In the genomic region with DNA sequence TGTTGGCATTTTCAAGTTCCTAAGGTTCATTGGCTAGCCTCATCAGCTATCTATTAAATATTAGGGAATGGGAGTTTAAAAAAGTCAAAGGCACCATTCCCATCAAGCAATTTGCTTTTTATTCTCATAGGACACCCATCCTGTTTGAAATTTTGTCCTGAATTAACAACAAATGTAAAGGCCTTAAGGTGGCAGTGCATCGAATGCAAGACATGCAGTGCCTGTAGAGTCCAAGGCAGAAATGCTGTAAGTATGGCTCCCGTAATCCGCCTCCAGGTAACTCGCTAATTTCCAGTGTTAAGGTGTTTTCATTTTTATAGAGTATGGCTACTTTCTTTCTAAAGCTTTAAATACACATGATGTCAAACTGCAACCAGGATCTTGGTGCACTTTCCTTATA, we compare ENCODE assay signal across 15 cellular contexts.
A peak's percentile ranks its signal among the peaks of the same experiment; 100 is the strongest.
DNase-seq lines count a peak whose midpoint lies in the region; ATAC-seq and TF ChIP-seq lines count a peak whose summit lies in the region.
"Had no signal": no experiment of that assay in that cellular context is flagged by ENCODE, and none has a peak within 500 bp of the region (broad histone marks: within the 10 kb centered on the region; RNA-seq: fewer than 3 reads in every experiment).

No MANE protein-coding gene starts in this region.

- CTCF ChIA-PET in activated CD4-positive, alpha-beta T cell treated with anti-CD3 and anti-CD28 coated beads for 36 hours (lab: Charles Lee): interaction anchor here (0.6 kb wide), 1 partner anchor 14 kb away, joined by 3 read pairs; no protein-coding TSS in a partner anchor
- CTCF ChIA-PET in activated CD4-positive, alpha-beta T cell treated with anti-CD3 and anti-CD28 coated beads, Interleukin-2, amount 10 ng/mL, durations not matched to agents 7 days and 5 days (lab: Charles Lee): interaction anchor here (0.6 kb wide), 1 partner anchor 72 kb away, joined by 5 read pairs; no protein-coding TSS in a partner anchor
- CTCF ChIA-PET in HEK293 (lab: Yijun Ruan, JAX): interaction anchor here (1.0 kb wide), 1 partner anchor 16 kb away, joined by 3 read pairs; no protein-coding TSS in a partner anchor
- CTCF ChIA-PET in Caco-2 (lab: Charles Lee): no interaction called here

- POLR2A ChIA-PET in activated CD4-positive, alpha-beta T cell treated with anti-CD3 and anti-CD28 coated beads for 36 hours (lab: Charles Lee): no interaction called here
- POLR2A ChIA-PET in activated CD4-positive, alpha-beta T cell treated with anti-CD3 and anti-CD28 coated beads, Interleukin-2, amount 10 ng/mL, durations not matched to agents 7 days and 5 days (lab: Charles Lee): no interaction called here
- POLR2A ChIA-PET in HEK293 (lab: Yijun Ruan, JAX): no interaction called here
- POLR2A ChIA-PET in Caco-2 (lab: Charles Lee): no interaction called here

- no peaks in the 10 kb centered on the region for H3K27me3 Mint-ChIP-seq in activated CD4-positive, alpha-beta T cell treated with anti-CD3 and anti-CD28 coated beads for 36 hours
- no peaks in the 10 kb centered on the region for H3K27me3 Mint-ChIP-seq in activated CD4-positive, alpha-beta T cell treated with anti-CD3 and anti-CD28 coated beads, Interleukin-2, amount 10 ng/mL, durations not matched to agents 7 days and 5 days
- H3K27me3 Mint-ChIP-seq in activated naive CD8-positive, alpha-beta T cell: no peaks in the 10 kb centered on the region
- H3K27me3 Mint-ChIP-seq in natural killer cell (ENCODE audit: low read depth in 2 of 2) (no peaks in the 10 kb centered on the region), Caco-2 (ENCODE audit: insufficient read depth, unreplicated experiment) (no peaks in the 10 kb centered on the region)

- H3K4me1 Mint-ChIP-seq in activated CD4-positive, alpha-beta T cell treated with anti-CD3 and anti-CD28 coated beads for 36 hours: peaks cover 28% of the 10 kb centered on the region
- H3K4me1 Mint-ChIP-seq in activated CD4-positive, alpha-beta T cell treated with anti-CD3 and anti-CD28 coated beads, Interleukin-2, amount 10 ng/mL, durations not matched to agents 7 days and 5 days: peaks cover 24% of the 10 kb centered on the region
- H3K4me1 Mint-ChIP-seq in activated naive CD8-positive, alpha-beta T cell (ENCODE audit: low read depth): peaks cover 50% of the 10 kb centered on the region
- peaks cover 35 to 38% of the 10 kb centered on the region in 2 donors for H3K4me1 Mint-ChIP-seq in natural killer cell
- H3K4me1 Mint-ChIP-seq in Caco-2 (ENCODE audit: low read depth, unreplicated experiment): no peaks in the 10 kb centered on the region

- peaks cover 3% of the 10 kb centered on the region for H3K9me3 Mint-ChIP-seq in activated CD4-positive, alpha-beta T cell treated with anti-CD3 and anti-CD28 coated beads for 36 hours (ENCODE audit: low read depth)
- H3K9me3 Mint-ChIP-seq in activated CD4-positive, alpha-beta T cell treated with anti-CD3 and anti-CD28 coated beads, Interleukin-2, amount 10 ng/mL, durations not matched to agents 7 days and 5 days: no peaks in the 10 kb centered on the region
- H3K9me3 Mint-ChIP-seq in activated naive CD8-positive, alpha-beta T cell (ENCODE audit: low read depth): no peaks in the 10 kb centered on the region
- H3K9me3 Mint-ChIP-seq in natural killer cell (no peaks in the 10 kb centered on the region), Caco-2 (ENCODE audit: unreplicated experiment) (no peaks in the 10 kb centered on the region)

- intact Hi-C loops in activated CD4-positive, alpha-beta T cell treated with anti-CD3 and anti-CD28 coated beads for 36 hours (cut with DNase I, micrococcal nuclease): no loop called here
- intact Hi-C loops in natural killer cell (cut with micrococcal nuclease): loop anchor here (2.0 kb wide), 1 partner anchor 49 kb away; no protein-coding TSS in a partner anchor
- intact Hi-C loops in colonic mucosa (cut with DNase I): no loop called here
- intact Hi-C loops in Caco-2 (cut with micrococcal nuclease; ENCODE audit: unreplicated experiment): no loop called here

- H3K27me3 ChIP-seq in colonic mucosa (no peaks in the 10 kb centered on the region), Caco-2 (replicated peaks; ENCODE audit: control insufficient read depth, insufficient read depth, low read length) (no peaks in the 10 kb centered on the region)
- H3K27me3 ChIP-seq: BLaER1 treated with 17β-estradiol and CSF1 and Interleukin-3, amounts not matched to agents 10 nM and 100 nM; MG63 had no signal

- TF ChIP-seq CTCF in HEK293 (tag by site-specific recombination; IDR thresholded peaks at IDR 0.05) (no peak), natural killer cell (IDR thresholded peaks at IDR 0.05) (no peak), colonic mucosa (IDR thresholded peaks at IDR 0.05) (no peak), Caco-2 (IDR thresholded peaks at IDR 0.05; ENCODE audit: insufficient read depth in 1 of 2, low read depth in 1 of 2, low read length in 1 of 2, severe bottlenecking in 1 of 2, unreplicated experiment in 1 of 2) (no peak)

- H3K27ac Mint-ChIP-seq in activated CD4-positive, alpha-beta T cell treated with anti-CD3 and anti-CD28 coated beads for 36 hours: peak overlapping the region; percentile 80
- no peak overlapping the region for H3K27ac Mint-ChIP-seq in activated CD4-positive, alpha-beta T cell treated with anti-CD3 and anti-CD28 coated beads, Interleukin-2, amount 10 ng/mL, durations not matched to agents 7 days and 5 days
- H3K27ac Mint-ChIP-seq in activated naive CD8-positive, alpha-beta T cell: peak overlapping the region; percentile 96
- H3K27ac Mint-ChIP-seq in natural killer cell: peak overlapping the region; percentile 78 to 90
- no peak overlapping the region for H3K27ac Mint-ChIP-seq in Caco-2 (ENCODE audit: unreplicated experiment)

- H3K4me3 Mint-ChIP-seq in activated CD4-positive, alpha-beta T cell treated with anti-CD3 and anti-CD28 coated beads for 36 hours: no peak overlapping the region
- no peak overlapping the region for H3K4me3 Mint-ChIP-seq in activated CD4-positive, alpha-beta T cell treated with anti-CD3 and anti-CD28 coated beads, Interleukin-2, amount 10 ng/mL, durations not matched to agents 7 days and 5 days
- H3K4me3 Mint-ChIP-seq in activated naive CD8-positive, alpha-beta T cell: no peak overlapping the region
- peak overlapping the region; percentile 77 for H3K4me3 Mint-ChIP-seq in natural killer cell
- no peak overlapping the region for H3K4me3 Mint-ChIP-seq in Caco-2 (ENCODE audit: unreplicated experiment)

- no peak for DNase-seq in activated CD4-positive, alpha-beta T cell treated with anti-CD3 and anti-CD28 coated beads for 36 hours
- no peak for DNase-seq in activated CD4-positive, alpha-beta T cell treated with anti-CD3 and anti-CD28 coated beads, Interleukin-2, amount 10 ng/mL, durations not matched to agents 7 days and 5 days
- DNase-seq in natural killer cell (no peak), colonic mucosa (no peak), Caco-2 (no peak)
- DNase-seq in activated CD4-positive, CD25-positive, alpha-beta regulatory T cell (lab: John Stamatoyannopoulos, UW): no peak
- DNase-seq: COR-L47, MG63, NCI-H1105 treated with DMSO at 0.1 percent for 48 hours, NCI-H187 treated with DMSO at 0.1 percent for 48 hours, NCI-H510A, NCI-H774 had no signal

- no peak overlapping the region for H3K9ac ChIP-seq in colonic mucosa (ENCODE audit: low read depth in 2 of 2, low read length in 2 of 2)
- H3K9ac ChIP-seq: BLaER1 treated with 17β-estradiol and CSF1 and Interleukin-3, amounts not matched to agents 10 nM and 100 nM had no signal

- peaks cover 18% of the 10 kb centered on the region for H3K36me3 Mint-ChIP-seq in activated CD4-positive, alpha-beta T cell treated with anti-CD3 and anti-CD28 coated beads for 36 hours (ENCODE audit: low read depth)
- peaks cover 11% of the 10 kb centered on the region for H3K36me3 Mint-ChIP-seq in activated CD4-positive, alpha-beta T cell treated with anti-CD3 and anti-CD28 coated beads, Interleukin-2, amount 10 ng/mL, durations not matched to agents 7 days and 5 days (ENCODE audit: low read depth)
- H3K36me3 Mint-ChIP-seq in activated naive CD8-positive, alpha-beta T cell: peaks cover 4% of the 10 kb centered on the region
- H3K36me3 Mint-ChIP-seq in natural killer cell: no peaks in the 10 kb centered on the region
- no peaks in the 10 kb centered on the region for H3K36me3 Mint-ChIP-seq in Caco-2 (ENCODE audit: insufficient read depth, unreplicated experiment)

- peak overlapping the region; percentile 92 for H3K27ac ChIP-seq in HEK293 (ENCODE audit: extremely low read depth, low read depth, low read length)
- H3K27ac ChIP-seq in colonic mucosa: no peak overlapping the region
- H3K27ac ChIP-seq: BLaER1 treated with 17β-estradiol and CSF1 and Interleukin-3, amounts not matched to agents 10 nM and 100 nM had no signal

- no peaks in the 10 kb centered on the region for H3K9me3 ChIP-seq in HEK293 (ENCODE audit: control insufficient read depth, insufficient read depth, low read depth, low read length)
- H3K9me3 ChIP-seq in colonic mucosa: no peaks in the 10 kb centered on the region
- H3K9me3 ChIP-seq in Caco-2: no peaks in the 10 kb centered on the region
- H3K9me3 ChIP-seq: MG63 had no signal

- H3K36me3 ChIP-seq in HEK293 (ENCODE audit: control insufficient read depth in 2 of 2, insufficient read depth in 1 of 2, low read length in 2 of 2) (no peaks in the 10 kb centered on the region), colonic mucosa (no peaks in the 10 kb centered on the region), Caco-2 (ENCODE audit: control insufficient read depth, insufficient read depth, low read length) (no peaks in the 10 kb centered on the region)
- H3K36me3 ChIP-seq: MG63 had no signal

- ATAC-seq in activated CD4-positive, alpha-beta T cell treated with anti-CD3 and anti-CD28 coated beads for 36 hours: no peak
- ATAC-seq in natural killer cell: no peak

- H3K4me1 ChIP-seq in HEK293 (ENCODE audit: control insufficient read depth, insufficient read depth, low read length) (peaks cover 15% of the 10 kb centered on the region), colonic mucosa (peaks cover 8% of the 10 kb centered on the region), Caco-2 (no peaks in the 10 kb centered on the region)

- BruUV-seq in Caco-2 (replicated peaks; lab: Mats Ljungman, UMichigan): no TSS peak

- H3K4me3 ChIP-seq in HEK293 (ENCODE audit: low read depth, low read length): no peak overlapping the region
- no peak overlapping the region for H3K4me3 ChIP-seq in colonic mucosa
- H3K4me3 ChIP-seq in Caco-2 (ENCODE audit: low read depth, low read length): no peak overlapping the region
- H3K4me3 ChIP-seq: BLaER1 treated with 17β-estradiol and CSF1 and Interleukin-3, amounts not matched to agents 10 nM and 100 nM; MG63 had no signal

TF ChIP-seq in HEK293, 187 proteins besides CTCF, POLR2A, EP300 and RAD21 (continues in another document):
- TF ChIP-seq, protein P1, sequence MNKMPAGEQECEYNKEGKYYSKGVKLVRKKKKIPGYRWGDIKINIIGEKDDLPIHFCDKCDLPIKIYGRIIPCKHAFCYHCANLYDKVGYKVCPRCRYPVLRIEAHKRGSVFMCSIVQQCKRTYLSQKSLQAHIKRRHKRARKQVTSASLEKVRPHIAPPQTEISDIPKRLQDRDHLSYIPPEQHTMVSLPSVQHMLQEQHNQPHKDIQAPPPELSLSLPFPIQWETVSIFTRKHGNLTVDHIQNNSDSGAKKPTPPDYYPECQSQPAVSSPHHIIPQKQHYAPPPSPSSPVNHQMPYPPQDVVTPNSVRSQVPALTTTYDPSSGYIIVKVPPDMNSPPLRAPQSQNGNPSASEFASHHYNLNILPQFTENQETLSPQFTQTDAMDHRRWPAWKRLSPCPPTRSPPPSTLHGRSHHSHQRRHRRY (tag by site-specific recombination; IDR thresholded peaks at IDR 0.05): no peak

Comparison
In these comparisons a context has a peak if more than half of its experiments do, and no peak if none do; other contexts are left out.
1. H3K27ac Mint-ChIP-seq: peak in activated CD4-positive, alpha-beta T cell treated with anti-CD3 and anti-CD28 coated beads for 36 hours (single experiment), activated naive CD8-positive, alpha-beta T cell (single experiment) and natural killer cell (2 of 2); none in activated CD4-positive, alpha-beta T cell treated with anti-CD3 and anti-CD28 coated beads, Interleukin-2, amount 10 ng/mL, durations not matched to agents 7 days and 5 days (single experiment) and Caco-2 (single experiment).